In genomic region chr3:127629462-127630403, GRCh38 we compare ENCODE assay signal across 9 cellular contexts. TPM values are rescaled to one million over a fixed set of nuclear protein-coding genes. Genes with fewer than 3 reads are reported as not detected.
DNase-seq lines count a peak whose midpoint lies in the region; ATAC-seq, FAIRE-seq and TF ChIP-seq lines count a peak whose summit lies in the region.
"Had no signal": no experiment of that assay in that cellular context is flagged by ENCODE, and none has a peak within 500 bp of the region (broad histone marks: within the 10 kb centered on the region; RNA-seq: fewer than 3 reads in every experiment).

No MANE protein-coding gene starts in this region.

- H3K4me3 ChIP-seq in effector memory CD4-positive, alpha-beta T cell (ENCODE audit: insufficient read depth, low read depth, low read length, poor library complexity, severe bottlenecking) = peak overlapping the region; percentile 53
- H3K4me3 ChIP-seq in transverse colon = peak overlapping the region; percentile 35 to 52 (median 44)

- peak; percentile 44 for DNase-seq in COLO668 (lab: John Stamatoyannopoulos, UW; ENCODE audit: unreplicated experiment)
- DNase-seq in HTR-8/SVneo (ENCODE audit: insufficient read length, low spot score) = no peak
- DNase-seq in activated CD4-positive, alpha-beta T cell treated with anti-CD3 and anti-CD28 coated beads for 36 hours = peak; percentile 50
- peak in 2 of 3 donors; percentile 19 to 51 for DNase-seq in effector memory CD4-positive, alpha-beta T cell
- DNase-seq in transverse colon = peak; percentile 49
- DNase-seq in cortex of kidney (lab: John Stamatoyannopoulos, UW) = no peak

- H3K4me1 ChIP-seq in effector memory CD4-positive, alpha-beta T cell (ENCODE audit: control insufficient read depth, insufficient read depth, low read length, poor library complexity, severe bottlenecking) = peaks cover 11% of the 10 kb centered on the region
- peaks cover 11 to 13% (median 12%) of the 10 kb centered on the region in 4 donors for H3K4me1 ChIP-seq in transverse colon

- in situ Hi-C loops in transverse colon (cut with MboI; ENCODE audit: low pct_ligation_motif_present in 1 of 4, low pct_unique_long_range_greater_than_20kb in 1 of 4, low sequenced_read_pairs in 3 of 4) = no loop called here

- intact Hi-C loops in activated CD4-positive, alpha-beta T cell treated with anti-CD3 and anti-CD28 coated beads for 36 hours (cut with DNase I, micrococcal nuclease) = loop anchor here (1.0 to 5.0 kb wide), 4 partner anchors 31 to 43 kb away; partner anchors contain the start of genes MCM2 (in 2 of the 2), ABTB1 (in 1 of the 2) and TPRA1 (in 1 of the 2)
- intact Hi-C loops in transverse colon (cut with DNase I; ENCODE audit: low total_unique reads) = no loop called here

- no peaks in the 10 kb centered on the region for H3K9me3 ChIP-seq in effector memory CD4-positive, alpha-beta T cell (ENCODE audit: control insufficient read depth, low read length)
- no peaks in the 10 kb centered on the region for H3K9me3 ChIP-seq in transverse colon
- H3K9me3 ChIP-seq: right lobe of liver had no signal

- H3K27me3 ChIP-seq in effector memory CD4-positive, alpha-beta T cell (replicated peaks; ENCODE audit: control insufficient read depth, insufficient read depth, low read length, poor library complexity, severe bottlenecking) = no peaks in the 10 kb centered on the region
- H3K27me3 ChIP-seq in transverse colon = peaks cover 10% of the 10 kb centered on the region
- H3K27me3 ChIP-seq: right lobe of liver had no signal

- H3K27ac Mint-ChIP-seq in activated CD4-positive, alpha-beta T cell treated with anti-CD3 and anti-CD28 coated beads for 36 hours = peak overlapping the region; percentile 9
- peak overlapping the region; percentile 25 to 42 (median 35) for H3K27ac Mint-ChIP-seq in nephron

- TF ChIP-seq EP300 in transverse colon (IDR thresholded peaks at IDR 0.05; ENCODE audit: low read depth) = no peak

- H3K4me3 Mint-ChIP-seq in activated CD4-positive, alpha-beta T cell treated with anti-CD3 and anti-CD28 coated beads for 36 hours = peak overlapping the region; percentile 66
- H3K4me3 Mint-ChIP-seq in nephron = peak overlapping the region; percentile 81 to 86 (median 83)

- 16% methylated on average over 58 of the region's 65 CpGs; no CpG with 5 or more reads in 1 of the 2 donors for WGBS in transverse colon (ENCODE audit: low coverage in 1 of 2), 2 donors

- H3K27ac ChIP-seq in effector memory CD4-positive, alpha-beta T cell (ENCODE audit: insufficient read depth, low read length, poor library complexity, severe bottlenecking) = no peak overlapping the region
- H3K27ac ChIP-seq in transverse colon = no peak overlapping the region
- H3K27ac ChIP-seq: right lobe of liver had no signal

- peaks cover 24% of the 10 kb centered on the region for H3K27me3 Mint-ChIP-seq in activated CD4-positive, alpha-beta T cell treated with anti-CD3 and anti-CD28 coated beads for 36 hours
- H3K27me3 Mint-ChIP-seq in nephron (ENCODE audit: low read depth) = peaks cover 47% of the 10 kb centered on the region

- H3K36me3 ChIP-seq in effector memory CD4-positive, alpha-beta T cell (ENCODE audit: control insufficient read depth, insufficient read depth, low read length) = no peaks in the 10 kb centered on the region
- no peaks in the 10 kb centered on the region for H3K36me3 ChIP-seq in transverse colon
- H3K36me3 ChIP-seq: right lobe of liver had no signal

- CTCF ChIA-PET in activated CD4-positive, alpha-beta T cell treated with anti-CD3 and anti-CD28 coated beads for 36 hours (lab: Charles Lee) = interaction anchor here (0.8 kb wide), 1 partner anchor 28 kb away, joined by 3 read pairs; no protein-coding TSS in a partner anchor

- TF ChIP-seq CTCF in nephron (IDR thresholded peaks at IDR 0.05; ENCODE audit: unreplicated experiment in 3 of 3) (no peak), transverse colon (IDR thresholded peaks at IDR 0.05) (no peak)

- no peaks in the 10 kb centered on the region for H3K36me3 Mint-ChIP-seq in activated CD4-positive, alpha-beta T cell treated with anti-CD3 and anti-CD28 coated beads for 36 hours (ENCODE audit: low read depth)
- H3K36me3 Mint-ChIP-seq in nephron (ENCODE audit: low read depth) = no peaks in the 10 kb centered on the region

- FAIRE-seq in HTR-8/SVneo (lab: Jason Lieb, UNC) = peak; percentile 60

- POLR2A ChIA-PET in activated CD4-positive, alpha-beta T cell treated with anti-CD3 and anti-CD28 coated beads for 36 hours (lab: Charles Lee) = interaction anchor here (2.1 kb wide), 1 partner anchor 32 kb away, joined by 10 read pairs; the partner anchor contains the start of gene MCM2

- no peak for TF ChIP-seq POLR2A in transverse colon (IDR thresholded peaks at IDR 0.05)

- no peaks in the 10 kb centered on the region for H3K9me3 Mint-ChIP-seq in activated CD4-positive, alpha-beta T cell treated with anti-CD3 and anti-CD28 coated beads for 36 hours (ENCODE audit: low read depth)
- no peaks in the 10 kb centered on the region for H3K9me3 Mint-ChIP-seq in nephron

- peaks cover 28% of the 10 kb centered on the region for H3K4me1 Mint-ChIP-seq in activated CD4-positive, alpha-beta T cell treated with anti-CD3 and anti-CD28 coated beads for 36 hours
- peaks cover 28% of the 10 kb centered on the region for H3K4me1 Mint-ChIP-seq in nephron

- ATAC-seq in activated CD4-positive, alpha-beta T cell treated with anti-CD3 and anti-CD28 coated beads for 36 hours = peak; percentile 54
- no peak for ATAC-seq in HG03457 (IDR thresholded peaks at IDR 0.05; ENCODE audit: unreplicated experiment)

RNA-seq across cellular contexts. Expression of gene PODXL2, which starts 0.7 kb away (rescaled TPM):
- total RNA-seq in activated CD4-positive, alpha-beta T cell treated with anti-CD3 and anti-CD28 coated beads for 36 hours = 1 to 10 TPM; 1.9 TPM
- 10 to 100 TPM in 3 of 4 donors, 1 to 10 TPM in 1; 9.7 to 18.9 (median 15.9) TPM for total RNA-seq in transverse colon

RNA-seq across cellular contexts. Expression of gene MCM2, which starts 31.5 kb away (rescaled TPM):
- 100 to 1,000 TPM; 235 to 247 TPM for total RNA-seq in activated CD4-positive, alpha-beta T cell treated with anti-CD3 and anti-CD28 coated beads for 36 hours
- total RNA-seq in transverse colon = 10 to 100 TPM in 1 of 4 donors, 1 to 10 TPM in 2, not detected in 1; 4.3 to 16.7 (median 9.6) TPM

RNA-seq across cellular contexts. Expression of gene TPRA1, which starts 39.2 kb away (rescaled TPM):
- total RNA-seq in activated CD4-positive, alpha-beta T cell treated with anti-CD3 and anti-CD28 coated beads for 36 hours = 10 to 100 TPM; 22.5 to 24.8 TPM
- 10 to 100 TPM; 16.1 to 29.8 (median 21.1) TPM for total RNA-seq in transverse colon

RNA-seq across cellular contexts. Expression of gene ABTB1, which starts 43.0 kb away (rescaled TPM):
- 1 to 10 TPM; 8.3 to 9.6 TPM for total RNA-seq in activated CD4-positive, alpha-beta T cell treated with anti-CD3 and anti-CD28 coated beads for 36 hours
- total RNA-seq in transverse colon = 10 to 100 TPM; 29.6 to 80.4 (median 45.8) TPM

Comparison
In these comparisons a context has a peak if more than half of its experiments do, and no peak if none do; other contexts are left out.
1. DNase-seq: peak in COLO668 (single experiment), activated CD4-positive, alpha-beta T cell treated with anti-CD3 and anti-CD28 coated beads for 36 hours (single experiment), effector memory CD4-positive, alpha-beta T cell (2 of 3) and transverse colon (single experiment); none in HTR-8/SVneo (single experiment) and cortex of kidney (single experiment).
2. RNA of gene MCM2, which starts 31.5 kb away (total RNA-seq): 235 to 247 TPM in activated CD4-positive, alpha-beta T cell treated with anti-CD3 and anti-CD28 coated beads for 36 hours; 4.3 to 16.7 TPM in transverse colon; every median in the first group is over 10 times any median in the second.